Comparison of ENCODE assay signal across 8 cellular contexts in genomic region chr15:90664650-90665287, GRCh38. TPM values are rescaled to one million over a fixed set of nuclear protein-coding genes. Genes with fewer than 3 reads are reported as not detected.
DNase-seq lines count a peak whose midpoint lies in the region; ATAC-seq and TF ChIP-seq lines count a peak whose summit lies in the region.

No MANE protein-coding gene starts in this region.

- in situ Hi-C loops in KBM-7 (cut with MboI; ENCODE audit: low pct_unique_long_range_greater_than_20kb, low sequenced_read_pairs): no loop called here

- ATAC-seq in HG03175 (IDR thresholded peaks at IDR 0.05; ENCODE audit: unreplicated experiment) (peak; percentile 10), left ventricle myocardium superior (peak; percentile 75)
- no peak for ATAC-seq in activated naive CD8-positive, alpha-beta T cell treated with anti-CD3 and anti-CD28 coated beads, Interleukin-2, amount 50 U/mL, for 24 hours

- DNase-seq in T-helper 1 cell (no peak), left ventricle myocardium superior (peak; percentile 73), spleen (peak; percentile 84), NCI-H1436 (lab: John Stamatoyannopoulos, UW) (no peak), KBM-7 (no peak)
- no peak for DNase-seq in activated naive CD8-positive, alpha-beta T cell treated with anti-CD3 and anti-CD28 coated beads, Interleukin-2, amount 50 U/mL, for 24 hours

- intact Hi-C loops in left ventricle myocardium superior (cut with micrococcal nuclease): no loop called here
- intact Hi-C loops in spleen (cut with DNase I; ENCODE audit: low total_unique reads): no loop called here

- peaks cover 7% of the 10 kb centered on the region for H3K36me3 Mint-ChIP-seq in T-helper 1 cell treated with Interleukin-12 subunit alpha and Interleukin-12 subunit beta and Interleukin-4 antibody, amounts not matched to agents 30 μg/mL and 1 μg/mL, for 36 hours (ENCODE audit: low read depth)
- H3K36me3 Mint-ChIP-seq in activated naive CD8-positive, alpha-beta T cell treated with anti-CD3 and anti-CD28 coated beads, Interleukin-2, amount 50 U/mL, for 24 hours (ENCODE audit: low read depth): no peaks in the 10 kb centered on the region

- TF ChIP-seq POLR2A in spleen (IDR thresholded peaks at IDR 0.05): no peak

- no peaks in the 10 kb centered on the region for H3K36me3 ChIP-seq in spleen

- H3K4me3 Mint-ChIP-seq in T-helper 1 cell treated with Interleukin-12 subunit alpha and Interleukin-12 subunit beta and Interleukin-4 antibody, amounts not matched to agents 30 μg/mL and 1 μg/mL, for 36 hours: peak overlapping the region; percentile 83
- peak overlapping the region; percentile 78 for H3K4me3 Mint-ChIP-seq in activated naive CD8-positive, alpha-beta T cell treated with anti-CD3 and anti-CD28 coated beads, Interleukin-2, amount 50 U/mL, for 24 hours

- H3K27me3 Mint-ChIP-seq in T-helper 1 cell treated with Interleukin-12 subunit alpha and Interleukin-12 subunit beta and Interleukin-4 antibody, amounts not matched to agents 30 μg/mL and 1 μg/mL, for 36 hours (ENCODE audit: low read depth): no peaks in the 10 kb centered on the region
- peaks cover 21% of the 10 kb centered on the region for H3K27me3 Mint-ChIP-seq in activated naive CD8-positive, alpha-beta T cell treated with anti-CD3 and anti-CD28 coated beads, Interleukin-2, amount 50 U/mL, for 24 hours

- H3K27ac ChIP-seq in spleen: peak overlapping the region; percentile 81 to 92 (median 91)

- H3K27ac Mint-ChIP-seq in T-helper 1 cell treated with Interleukin-12 subunit alpha and Interleukin-12 subunit beta and Interleukin-4 antibody, amounts not matched to agents 30 μg/mL and 1 μg/mL, for 36 hours: peak overlapping the region; percentile 89
- H3K27ac Mint-ChIP-seq in activated naive CD8-positive, alpha-beta T cell treated with anti-CD3 and anti-CD28 coated beads, Interleukin-2, amount 50 U/mL, for 24 hours: peak overlapping the region; percentile 61

- H3K4me1 Mint-ChIP-seq in T-helper 1 cell treated with Interleukin-12 subunit alpha and Interleukin-12 subunit beta and Interleukin-4 antibody, amounts not matched to agents 30 μg/mL and 1 μg/mL, for 36 hours (ENCODE audit: low read depth): peaks cover 49% of the 10 kb centered on the region
- H3K4me1 Mint-ChIP-seq in activated naive CD8-positive, alpha-beta T cell treated with anti-CD3 and anti-CD28 coated beads, Interleukin-2, amount 50 U/mL, for 24 hours: peaks cover 56% of the 10 kb centered on the region

- H3K9me3 Mint-ChIP-seq in T-helper 1 cell treated with Interleukin-12 subunit alpha and Interleukin-12 subunit beta and Interleukin-4 antibody, amounts not matched to agents 30 μg/mL and 1 μg/mL, for 36 hours: no peaks in the 10 kb centered on the region
- no peaks in the 10 kb centered on the region for H3K9me3 Mint-ChIP-seq in activated naive CD8-positive, alpha-beta T cell treated with anti-CD3 and anti-CD28 coated beads, Interleukin-2, amount 50 U/mL, for 24 hours

- WGBS in spleen, 5 donors: 30 to 54% (median 33%) methylated on average over 24 to 28 of the region's 28 CpGs

- H3K27me3 ChIP-seq in spleen (replicated peaks in 1 of 7): peaks cover 0 to 41% (median 5%) of the 10 kb centered on the region in 7 donors

- peak overlapping the region; percentile 25 to 79 (median 61) for H3K4me3 ChIP-seq in spleen

- peaks cover 25 to 78% (median 53%) of the 10 kb centered on the region in 6 donors for H3K4me1 ChIP-seq in spleen

- no peaks in the 10 kb centered on the region for H3K9me3 ChIP-seq in spleen

- TF ChIP-seq CTCF in spleen (IDR thresholded peaks at IDR 0.05 in 8 of 11, conservative IDR thresholded peaks at IDR 0.05 in 3 of 11): peak in 1 of 11 experiments; percentile 7

RNA-seq across cellular contexts. Expression of gene BLM, which starts 52.4 kb away (rescaled TPM):
- total RNA-seq in left ventricle myocardium superior: 35.9 TPM
- 10 to 100 TPM in 1 of 7 donors, 1 to 10 TPM in 6; 6.2 to 12.0 (median 8.0) TPM for total RNA-seq in spleen
- polyA plus RNA-seq in spleen: 10 to 100 TPM in 1 of 3 donors, 1 to 10 TPM in 2; 5.8 to 10.5 (median 6.6) TPM

Comparison
In these comparisons a context has a peak if more than half of its experiments do, and no peak if none do; other contexts are left out.
1. DNase-seq: peak in left ventricle myocardium superior (single experiment) and spleen (single experiment); none in T-helper 1 cell (0 of 5), activated naive CD8-positive, alpha-beta T cell treated with anti-CD3 and anti-CD28 coated beads, Interleukin-2, amount 50 U/mL, for 24 hours (single experiment), NCI-H1436 (single experiment) and KBM-7 (single experiment).